Comparison of ENCODE assay signal across 32 cellular contexts in genomic region chr3:172456404-172456803, GRCh38. TPM values are rescaled to one million over a fixed set of nuclear protein-coding genes. Genes with fewer than 3 reads are reported as not detected.
"Had no signal": no experiment of that assay in that cellular context is flagged by ENCODE, and none has a peak within 500 bp of the region (broad histone marks: within the 10 kb centered on the region; RNA-seq: fewer than 3 reads in every experiment).

No MANE protein-coding gene starts in this region.

- ATAC-seq: stimulated activated effector memory CD8-positive, alpha-beta T cell treated with anti-CD3 and anti-CD28 coated beads, Interleukin-12 subunit alpha, Interleukin-12 subunit beta, amount 100 ng/mL, for 72 hours; stimulated activated memory B cell treated with anti-CD40 and anti-IgM and Interleukin-4, amounts not matched to agents 10 μg/mL and 1 μg/mL and 100 μg/mL, for 72 hours; stimulated activated naive B cell treated with anti-CD40 and anti-IgM and Interleukin-4, amounts not matched to agents 10 μg/mL and 1 μg/mL and 100 μg/mL, for 72 hours; stimulated activated naive CD8-positive, alpha-beta T cell treated with anti-CD3 and anti-CD28 coated beads, Interleukin-15, amount 100 ng/mL, for 72 hours; stimulated activated naive CD8-positive, alpha-beta T cell treated with anti-CD3 and anti-CD28 coated beads, Interleukin-15, Interleukin-2, amounts not matched to agents 100 U/mL and 50 U/mL, for 24 hours; upper lobe of right lung had no signal

- FAIRE-seq: urothelium cell line had no signal

- H3K27ac ChIP-seq: stomach, suprapubic skin, testis, thoracic aorta, thyroid gland, tibial artery, tibial nerve, transverse colon, upper lobe of left lung, upper lobe of right lung, uterus, vagina had no signal

- H3K9me3 ChIP-seq: stomach, suprapubic skin, testis, thoracic aorta, thyroid gland, tibial artery, transverse colon, upper lobe of left lung, upper lobe of right lung, uterus, vagina had no signal

- H3K36me3 ChIP-seq: stomach, suprapubic skin, thoracic aorta, thyroid gland, tibial artery, tibial nerve, transverse colon, upper lobe of left lung, upper lobe of right lung, uterus, vagina had no signal

- H3K4me1 ChIP-seq: suprapubic skin, testis, thyroid gland, tibial nerve, transverse colon, upper lobe of right lung, uterus, vagina had no signal

- DNase-seq: stimulated activated CD4-positive, alpha-beta T cell treated with anti-CD3 and anti-CD28 coated beads, Interleukin-2, amount 100 ng/mL, for 48 hours; stimulated activated CD4-positive, alpha-beta T cell treated with anti-CD3 and anti-CD28 coated beads, Interleukin-4, amount 100 ng/mL, for 1 hour; stimulated activated CD4-positive, alpha-beta T cell treated with anti-CD3 and anti-CD28 coated beads, Interleukin-4, amount 100 ng/mL, for 24 hours; stimulated activated CD4-positive, alpha-beta T cell treated with anti-CD3 and anti-CD28 coated beads, Interleukin-4, amount 100 ng/mL, for 4 hours; stimulated activated CD8-positive, alpha-beta memory T cell treated with anti-CD3 and anti-CD28 coated beads, Interleukin-4, amount 100 ng/mL, for 48 hours; stimulated activated naive B cell treated with anti-CD40 and anti-IgM and Interleukin-4, amounts not matched to agents 10 μg/mL and 1 μg/mL and 100 μg/mL, for 72 hours; stimulated activated naive CD4-positive, alpha-beta T cell; stimulated activated naive CD4-positive, alpha-beta T cell treated with Interleukin-2 at 50 U/mL for 16 hours; stimulated activated naive CD8-positive, alpha-beta T cell treated with anti-CD3 and anti-CD28 coated beads, Interleukin-15, amount 100 ng/mL, for 72 hours; stimulated activated naive CD8-positive, alpha-beta T cell treated with anti-CD3 and anti-CD28 coated beads, Interleukin-15, Interleukin-2, amounts not matched to agents 100 U/mL and 50 U/mL, for 24 hours; stomach; substantia nigra; testis; thyroid gland; tibial artery; transverse colon; trophoblast cell; upper lobe of left lung; upper lobe of right lung; uterus had no signal

- H3K4me3 ChIP-seq: stomach, suprapubic skin, testis, thoracic aorta, thyroid gland, tibial artery, tibial nerve, transverse colon, upper lobe of left lung, upper lobe of right lung, uterus, vagina had no signal

- H3K27me3 ChIP-seq: testis, thyroid gland, tibial artery, upper lobe of left lung, vagina had no signal

RNA-seq across cellular contexts. Expression of gene GHSR, which starts 8.1 kb away (rescaled TPM):
- total RNA-seq: subcutaneous adipose tissue, suprapubic skin, temporal lobe, thoracic aorta, thyroid gland, tibial nerve, transverse colon, upper lobe of left lung, upper lobe of right lung, ureter, urinary bladder, uterus, vagina had no signal
- polyA plus RNA-seq: stomach, thymus, urinary bladder had no signal
